In genomic region chr5:6758201-6758600, GRCh38 we compare ENCODE assay signal across 1 cellular context.
TF ChIP-seq lines count a peak whose summit lies in the region.

No MANE protein-coding gene starts in this region.

TF ChIP-seq in GM23338, 12 proteins besides CTCF, POLR2A, EP300 and RAD21:
- TF ChIP-seq, protein P1, sequence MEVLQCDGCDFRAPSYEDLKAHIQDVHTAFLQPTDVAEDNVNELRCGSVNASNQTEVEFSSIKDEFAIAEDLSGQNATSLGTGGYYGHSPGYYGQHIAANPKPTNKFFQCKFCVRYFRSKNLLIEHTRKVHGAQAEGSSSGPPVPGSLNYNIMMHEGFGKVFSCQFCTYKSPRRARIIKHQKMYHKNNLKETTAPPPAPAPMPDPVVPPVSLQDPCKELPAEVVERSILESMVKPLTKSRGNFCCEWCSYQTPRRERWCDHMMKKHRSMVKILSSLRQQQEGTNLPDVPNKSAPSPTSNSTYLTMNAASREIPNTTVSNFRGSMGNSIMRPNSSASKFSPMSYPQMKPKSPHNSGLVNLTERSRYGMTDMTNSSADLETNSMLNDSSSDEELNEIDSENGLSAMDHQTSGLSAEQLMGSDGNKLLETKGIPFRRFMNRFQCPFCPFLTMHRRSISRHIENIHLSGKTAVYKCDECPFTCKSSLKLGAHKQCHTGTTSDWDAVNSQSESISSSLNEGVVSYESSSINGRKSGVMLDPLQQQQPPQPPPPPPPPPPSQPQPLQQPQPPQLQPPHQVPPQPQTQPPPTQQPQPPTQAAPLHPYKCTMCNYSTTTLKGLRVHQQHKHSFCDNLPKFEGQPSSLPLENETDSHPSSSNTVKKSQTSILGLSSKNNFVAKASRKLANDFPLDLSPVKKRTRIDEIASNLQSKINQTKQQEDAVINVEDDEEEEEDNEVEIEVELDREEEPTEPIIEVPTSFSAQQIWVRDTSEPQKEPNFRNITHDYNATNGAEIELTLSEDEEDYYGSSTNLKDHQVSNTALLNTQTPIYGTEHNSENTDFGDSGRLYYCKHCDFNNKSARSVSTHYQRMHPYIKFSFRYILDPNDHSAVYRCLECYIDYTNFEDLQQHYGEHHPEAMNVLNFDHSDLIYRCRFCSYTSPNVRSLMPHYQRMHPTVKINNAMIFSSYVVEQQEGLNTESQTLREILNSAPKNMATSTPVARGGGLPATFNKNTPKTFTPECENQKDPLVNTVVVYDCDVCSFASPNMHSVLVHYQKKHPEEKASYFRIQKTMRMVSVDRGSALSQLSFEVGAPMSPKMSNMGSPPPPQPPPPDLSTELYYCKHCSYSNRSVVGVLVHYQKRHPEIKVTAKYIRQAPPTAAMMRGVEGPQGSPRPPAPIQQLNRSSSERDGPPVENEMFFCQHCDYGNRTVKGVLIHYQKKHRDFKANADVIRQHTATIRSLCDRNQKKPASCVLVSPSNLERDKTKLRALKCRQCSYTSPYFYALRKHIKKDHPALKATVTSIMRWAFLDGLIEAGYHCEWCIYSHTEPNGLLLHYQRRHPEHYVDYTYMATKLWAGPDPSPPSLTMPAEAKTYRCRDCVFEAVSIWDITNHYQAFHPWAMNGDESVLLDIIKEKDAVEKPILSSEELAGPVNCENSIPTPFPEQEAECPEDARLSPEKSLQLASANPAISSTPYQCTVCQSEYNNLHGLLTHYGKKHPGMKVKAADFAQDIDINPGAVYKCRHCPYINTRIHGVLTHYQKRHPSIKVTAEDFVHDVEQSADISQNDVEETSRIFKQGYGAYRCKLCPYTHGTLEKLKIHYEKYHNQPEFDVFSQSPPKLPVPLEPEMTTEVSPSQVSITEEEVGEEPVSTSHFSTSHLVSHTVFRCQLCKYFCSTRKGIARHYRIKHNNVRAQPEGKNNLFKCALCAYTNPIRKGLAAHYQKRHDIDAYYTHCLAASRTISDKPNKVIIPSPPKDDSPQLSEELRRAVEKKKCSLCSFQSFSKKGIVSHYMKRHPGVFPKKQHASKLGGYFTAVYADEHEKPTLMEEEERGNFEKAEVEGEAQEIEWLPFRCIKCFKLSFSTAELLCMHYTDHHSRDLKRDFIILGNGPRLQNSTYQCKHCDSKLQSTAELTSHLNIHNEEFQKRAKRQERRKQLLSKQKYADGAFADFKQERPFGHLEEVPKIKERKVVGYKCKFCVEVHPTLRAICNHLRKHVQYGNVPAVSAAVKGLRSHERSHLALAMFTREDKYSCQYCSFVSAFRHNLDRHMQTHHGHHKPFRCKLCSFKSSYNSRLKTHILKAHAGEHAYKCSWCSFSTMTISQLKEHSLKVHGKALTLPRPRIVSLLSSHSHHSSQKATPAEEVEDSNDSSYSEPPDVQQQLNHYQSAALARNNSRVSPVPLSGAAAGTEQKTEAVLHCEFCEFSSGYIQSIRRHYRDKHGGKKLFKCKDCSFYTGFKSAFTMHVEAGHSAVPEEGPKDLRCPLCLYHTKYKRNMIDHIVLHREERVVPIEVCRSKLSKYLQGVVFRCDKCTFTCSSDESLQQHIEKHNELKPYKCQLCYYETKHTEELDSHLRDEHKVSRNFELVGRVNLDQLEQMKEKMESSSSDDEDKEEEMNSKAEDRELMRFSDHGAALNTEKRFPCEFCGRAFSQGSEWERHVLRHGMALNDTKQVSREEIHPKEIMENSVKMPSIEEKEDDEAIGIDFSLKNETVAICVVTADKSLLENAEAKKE (CRISPR knock-in tag; IDR thresholded peaks at IDR 0.05), result no peak
- no peak for TF ChIP-seq EZH2 (IDR thresholded peaks at IDR 0.05; ENCODE audit: low read depth, unreplicated experiment)
- TF ChIP-seq EZH2phosphoT487 (IDR thresholded peaks at IDR 0.05; ENCODE audit: unreplicated experiment), result no peak
- TF ChIP-seq STAT1 (IDR thresholded peaks at IDR 0.05; ENCODE audit: unreplicated experiment), result no peak
- TF ChIP-seq ZNF331 (CRISPR knock-in tag; IDR thresholded peaks at IDR 0.05; ENCODE audit: low read depth), result no peak
- TF ChIP-seq REST (IDR thresholded peaks at IDR 0.05; ENCODE audit: unreplicated experiment), result no peak
- TF ChIP-seq ZNF114 (CRISPR knock-in tag; IDR thresholded peaks at IDR 0.05), result no peak
- TF ChIP-seq, protein P2, sequence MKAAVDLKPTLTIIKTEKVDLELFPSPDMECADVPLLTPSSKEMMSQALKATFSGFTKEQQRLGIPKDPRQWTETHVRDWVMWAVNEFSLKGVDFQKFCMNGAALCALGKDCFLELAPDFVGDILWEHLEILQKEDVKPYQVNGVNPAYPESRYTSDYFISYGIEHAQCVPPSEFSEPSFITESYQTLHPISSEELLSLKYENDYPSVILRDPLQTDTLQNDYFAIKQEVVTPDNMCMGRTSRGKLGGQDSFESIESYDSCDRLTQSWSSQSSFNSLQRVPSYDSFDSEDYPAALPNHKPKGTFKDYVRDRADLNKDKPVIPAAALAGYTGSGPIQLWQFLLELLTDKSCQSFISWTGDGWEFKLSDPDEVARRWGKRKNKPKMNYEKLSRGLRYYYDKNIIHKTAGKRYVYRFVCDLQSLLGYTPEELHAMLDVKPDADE (IDR thresholded peaks at IDR 0.05), result no peak
- no peak for TF ChIP-seq POLR2AphosphoS5 (IDR thresholded peaks at IDR 0.05; ENCODE audit: low read depth)
- TF ChIP-seq JUNB (IDR thresholded peaks at IDR 0.05; ENCODE audit: unreplicated experiment), result no peak
- TF ChIP-seq CREB1 (CRISPR knock-in tag; IDR thresholded peaks at IDR 0.05; ENCODE audit: low read depth), result no peak
- TF ChIP-seq NANOG (IDR thresholded peaks at IDR 0.05; ENCODE audit: borderline replicate concordance), result no peak
